Comparison of ENCODE assay signal across 13 cellular contexts in the genomic region with DNA sequence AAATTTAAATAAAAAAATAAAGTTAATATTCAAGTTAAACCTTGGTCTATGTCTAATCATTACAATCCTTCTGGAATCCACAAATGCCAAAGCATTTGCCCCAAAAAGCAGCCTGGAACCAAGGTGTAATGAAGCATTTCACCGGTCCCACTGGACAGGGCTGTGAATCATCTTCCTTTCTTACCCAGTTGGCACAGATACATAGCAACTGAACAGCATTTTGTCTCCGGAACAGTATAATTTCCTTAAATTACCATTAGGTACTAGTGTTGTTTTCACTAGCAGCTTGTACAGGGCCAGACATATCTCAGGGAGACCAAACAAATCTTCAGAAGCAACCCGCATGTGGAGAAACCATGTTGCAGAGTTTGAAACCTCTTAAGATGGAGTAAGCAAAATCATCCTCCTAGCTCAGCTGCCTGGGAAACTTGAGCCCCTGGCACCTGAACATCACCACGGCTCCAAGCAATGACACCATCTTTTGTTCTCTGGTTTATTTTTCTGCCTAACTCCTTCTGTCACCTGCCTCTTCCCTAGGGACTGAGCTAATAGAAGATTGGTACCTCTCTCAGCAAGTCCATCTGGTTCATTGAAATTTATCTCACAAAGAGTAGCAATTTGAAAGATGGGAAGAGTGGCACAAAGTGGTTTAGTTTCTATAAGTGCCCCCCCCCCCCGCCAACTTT. TPM values are rescaled to one million over a fixed set of nuclear protein-coding genes. Genes with fewer than 3 reads are reported as not detected.
A peak's percentile ranks its signal among the peaks of the same experiment; 100 is the strongest.
DNase-seq lines count a peak whose midpoint lies in the region; ATAC-seq, FAIRE-seq and TF ChIP-seq lines count a peak whose summit lies in the region.
"Had no signal": no experiment of that assay in that cellular context is flagged by ENCODE, and none has a peak within 500 bp of the region (broad histone marks: within the 10 kb centered on the region; RNA-seq: fewer than 3 reads in every experiment).

No MANE protein-coding gene starts in this region.

- dilution Hi-C loops in mammary epithelial cell (cut with HindIII; ENCODE audit: low sequenced_read_pairs): no loop called here

- H4K20me1 ChIP-seq in SK-N-SH (ENCODE audit: insufficient read depth) (no peaks in the 10 kb centered on the region), mammary epithelial cell (ENCODE audit: insufficient read depth, low read length) (no peaks in the 10 kb centered on the region)

- H3K79me2 ChIP-seq in SK-N-SH (ENCODE audit: insufficient read depth) (no peaks in the 10 kb centered on the region), mammary epithelial cell (ENCODE audit: insufficient read depth, low read length) (no peaks in the 10 kb centered on the region)

- H3K4me1 ChIP-seq in HEK293 (ENCODE audit: control insufficient read depth, insufficient read depth, low read length) (no peaks in the 10 kb centered on the region), SK-N-SH (ENCODE audit: control insufficient read depth in 1 of 2, insufficient read depth in 2 of 2, low read depth in 1 of 2, low read length in 1 of 2) (peaks cover 0 to 21% of the 10 kb centered on the region in 2 experiments; a peak in 2 of 4 replicates), psoas muscle (no peaks in the 10 kb centered on the region), mammary epithelial cell (ENCODE audit: insufficient read depth, low read length) (no peaks in the 10 kb centered on the region)
- H3K4me1 ChIP-seq: ascending aorta had no signal

- FAIRE-seq in GM12892 (lab: Jason Lieb, UNC): no peak
- FAIRE-seq: islet of Langerhans had no signal

- TF ChIP-seq POLR2A in GM12892 (IDR thresholded peaks at IDR 0.05; ENCODE audit: low read depth, low read length): no peak

- in situ Hi-C loops in mammary epithelial cell (cut with MboI; ENCODE audit: low sequenced_read_pairs in 2 of 2): loop anchor here in 1 of 2 donors (25.0 kb wide), 1 partner anchor 262 kb away; a partner anchor contains a TSS

- peaks cover 18% of the 10 kb centered on the region for H3F3A ChIP-seq in SK-N-SH (replicated peaks; ENCODE audit: insufficient read depth)

- peak overlapping the region; percentile 42; the same call in 1 of the 2 replicates for H3K4me2 ChIP-seq in SK-N-SH
- H3K4me2 ChIP-seq in mammary epithelial cell (ENCODE audit: insufficient read depth, low read depth, low read length): no peak overlapping the region

- intact Hi-C loops in psoas muscle (cut with DNase I) (no loop called here), sciatic nerve (cut with DNase I) (no loop called here), mammary epithelial cell (cut with micrococcal nuclease) (no loop called here)

- CTCF ChIA-PET in HEK293 (lab: Yijun Ruan, JAX) (interaction anchor here (1.0 to 1.4 kb wide), 2 partner anchors 10 to 480 kb away, joined by 4 to 5 read pairs; no protein-coding TSS in a partner anchor), SK-N-SH (lab: Yijun Ruan, JAX) (interaction anchor here (1.0 to 1.7 kb wide), 4 partner anchors 9 to 127 kb away, joined by 3 to 6 read pairs (median 3); no protein-coding TSS in a partner anchor), mammary epithelial cell (lab: Charles Lee; ENCODE audit: low non-redundant PET) (interaction anchor here (0.6 to 0.7 kb wide), 2 partner anchors 9 to 332 kb away, joined by 3 read pairs; no protein-coding TSS in a partner anchor)

- TF ChIP-seq EP300 in SK-N-SH (IDR thresholded peaks at IDR 0.05; ENCODE audit: borderline replicate concordance in 1 of 2, low read depth in 1 of 2, low read length in 1 of 2): no peak

- POLR2A ChIA-PET in HEK293 (lab: Yijun Ruan, JAX) (no interaction called here), SK-N-SH (lab: Yijun Ruan, JAX) (no interaction called here)

- peak overlapping the region; percentile 19; the same call in 1 of the 2 replicates for H2AFZ ChIP-seq in SK-N-SH (ENCODE audit: low read depth)
- H2AFZ ChIP-seq in mammary epithelial cell (ENCODE audit: low read depth, low read length): no peak overlapping the region

- H3K4me3 ChIP-seq in HEK293 (ENCODE audit: low read depth, low read length) (no peak overlapping the region), SK-N-SH (ENCODE audit: low read depth in 2 of 2, low read length in 1 of 2) (no peak overlapping the region), psoas muscle (no peak overlapping the region), mammary epithelial cell (replicated peaks in 1 of 3; ENCODE audit: insufficient read depth in 1 of 3, low read depth in 2 of 3, low read length in 3 of 3) (no peak overlapping the region)
- H3K4me3 ChIP-seq: ascending aorta had no signal

- no TSS peak for BruUV-seq in mammary epithelial cell (replicated peaks; lab: Mats Ljungman, UMichigan)

- ATAC-seq in psoas muscle: peak in 3 of 4 donors; percentile 43 to 77 (median 62)
- no peak for ATAC-seq in sciatic nerve
- ATAC-seq: right cardiac atrium had no signal

- TF ChIP-seq CTCF in HEK293 (tag by site-specific recombination; IDR thresholded peaks at IDR 0.05): no peak
- TF ChIP-seq CTCF in SK-N-SH (IDR thresholded peaks at IDR 0.05): no peak
- no peak for TF ChIP-seq CTCF in psoas muscle (IDR thresholded peaks at IDR 0.05)
- TF ChIP-seq CTCF in mammary epithelial cell (conservative IDR thresholded peaks at IDR 0.05 in 1 of 2, IDR thresholded peaks at IDR 0.05 in 1 of 2; ENCODE audit: extremely low read depth in 1 of 2, insufficient read depth in 1 of 2, low read depth in 1 of 2, low read length in 2 of 2): no peak

- WGBS in SK-N-SH (ENCODE audit: low lambda C conversion rate): 71% methylated on average over 5 of the region's 5 CpGs
- WGBS in psoas muscle, 3 donors: 50 to 65% (median 54%) methylated on average over 5 of the region's 5 CpGs
- 93% methylated on average over 5 of the region's 5 CpGs for WGBS in mammary epithelial cell (ENCODE audit: low coverage, missing lambda C conversion rate)

- no peak overlapping the region for H3K9ac ChIP-seq in SK-N-SH
- H3K9ac ChIP-seq in mammary epithelial cell (ENCODE audit: insufficient read depth, low read length): no peak overlapping the region

- TF ChIP-seq RAD21 in SK-N-SH (IDR thresholded peaks at IDR 0.05; ENCODE audit: low read length): no peak

- H3K9me2 ChIP-seq in SK-N-SH: no peaks in the 10 kb centered on the region

- H3K9me3 ChIP-seq in HEK293 (ENCODE audit: control insufficient read depth, insufficient read depth, low read depth, low read length): no peaks in the 10 kb centered on the region
- H3K9me3 ChIP-seq in SK-N-SH: no peaks in the 10 kb centered on the region
- no peaks in the 10 kb centered on the region for H3K9me3 ChIP-seq in psoas muscle
- no peaks in the 10 kb centered on the region for H3K9me3 ChIP-seq in mammary epithelial cell (replicated peaks; ENCODE audit: insufficient read depth, low read length)
- H3K9me3 ChIP-seq: ascending aorta had no signal

- H3K27me3 ChIP-seq in SK-N-SH (ENCODE audit: insufficient read depth) (no peaks in the 10 kb centered on the region), psoas muscle (ENCODE audit: insufficient read depth in 3 of 3, low read length in 2 of 3) (peaks cover 0 to 4% (median 0%) of the 10 kb centered on the region in 3 donors), mammary epithelial cell (ENCODE audit: insufficient read depth, low read length) (peaks cover 2% of the 10 kb centered on the region)
- H3K27me3 ChIP-seq: ascending aorta had no signal

- no peaks in the 10 kb centered on the region for H3K36me3 ChIP-seq in HEK293 (ENCODE audit: control insufficient read depth in 2 of 2, insufficient read depth in 1 of 2, low read length in 2 of 2)
- H3K36me3 ChIP-seq in SK-N-SH (replicated peaks in 1 of 2; ENCODE audit: control insufficient read depth in 1 of 2, insufficient read depth in 2 of 2, low read length in 1 of 2): no peaks in the 10 kb centered on the region
- H3K36me3 ChIP-seq in psoas muscle (ENCODE audit: insufficient read depth in 1 of 2, low read depth in 1 of 2): no peaks in the 10 kb centered on the region
- H3K36me3 ChIP-seq in mammary epithelial cell (ENCODE audit: insufficient read depth, low read length): no peaks in the 10 kb centered on the region
- H3K36me3 ChIP-seq: ascending aorta had no signal

- DNase-seq in NCI-H2107 treated with DMSO at 0.1 percent for 48 hours (lab: John Stamatoyannopoulos, UW; ENCODE audit: unreplicated experiment): peak; percentile 100
- DNase-seq in SK-N-SH: no peak
- DNase-seq in psoas muscle: no peak
- no peak for DNase-seq in sciatic nerve (ENCODE audit: low spot score)
- DNase-seq in activated CD8-positive, alpha-beta memory T cell treated with anti-CD3 and anti-CD28 coated beads, Interleukin-2, amount 50 U/mL, for 4 hours: no peak
- DNase-seq in GM12892 (ENCODE audit: insufficient read length): no peak
- DNase-seq in mammary epithelial cell: no peak
- DNase-seq: activated CD4-positive, CD25-positive, alpha-beta regulatory T cell; KG1; right cardiac atrium had no signal

- no peak overlapping the region for H3K27ac ChIP-seq in HEK293 (ENCODE audit: extremely low read depth, low read depth, low read length)
- H3K27ac ChIP-seq in SK-N-SH (ENCODE audit: low read depth in 2 of 2, low read length in 1 of 2): peak overlapping the region in 1 of 2 experiments; percentile 33; a peak in 2 of 4 replicates
- no peak overlapping the region for H3K27ac ChIP-seq in psoas muscle
- H3K27ac ChIP-seq in mammary epithelial cell (ENCODE audit: insufficient read depth, low read depth, low read length): no peak overlapping the region
- H3K27ac ChIP-seq: ascending aorta had no signal

TF ChIP-seq in HEK293, 187 proteins besides CTCF, POLR2A, EP300 and RAD21:
- TF ChIP-seq SCRT2 (tag by site-specific recombination; IDR thresholded peaks at IDR 0.05): 0 out of 2 replicates have a peak, but pooled peaks have one; percentile 20
- TF ChIP-seq MEIS1 (CRISPR knock-in tag; IDR thresholded peaks at IDR 0.05; ENCODE audit: borderline replicate concordance): no peak

TF ChIP-seq in SK-N-SH, 30 proteins besides CTCF, POLR2A, EP300 and RAD21 (continues in another document):
- no peak for TF ChIP-seq TCF12 (IDR thresholded peaks at IDR 0.05)
- TF ChIP-seq NFIC (IDR thresholded peaks at IDR 0.05; ENCODE audit: borderline replicate concordance): no peak; the same call in 1 of the 2 replicates
- TF ChIP-seq GATA2 (CRISPR knock-in tag; IDR thresholded peaks at IDR 0.05): no peak
- TF ChIP-seq RXRA (IDR thresholded peaks at IDR 0.05; ENCODE audit: borderline replicate concordance, low read depth): no peak
- no peak for TF ChIP-seq MXI1 (IDR thresholded peaks at IDR 0.05; ENCODE audit: low read depth, low read length)
- TF ChIP-seq, protein P1, sequence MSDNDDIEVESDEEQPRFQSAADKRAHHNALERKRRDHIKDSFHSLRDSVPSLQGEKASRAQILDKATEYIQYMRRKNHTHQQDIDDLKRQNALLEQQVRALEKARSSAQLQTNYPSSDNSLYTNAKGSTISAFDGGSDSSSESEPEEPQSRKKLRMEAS (IDR thresholded peaks at IDR 0.05; ENCODE audit: low read depth): no peak
- no peak for TF ChIP-seq SMC3 (IDR thresholded peaks at IDR 0.05; ENCODE audit: low read depth, low read length)

RNA-seq across cellular contexts. Expression of a gene that starts 17.9 kb away (rescaled TPM):
- polyA plus RNA-seq in SK-N-SH (2012; rRNA removed) (7.4 and 11.2 TPM in 2 replicates), psoas muscle (1 to 10 TPM; 3.6 to 9.8 (median 3.6) TPM), mammary epithelial cell (3.2 TPM)
- 4.4 and 4.6 TPM in 2 replicates for polyA plus RNA-seq in SK-N-SH (2012; cell fraction: cytosol; rRNA removed)
- polyA plus RNA-seq in SK-N-SH (2012; cell fraction: nucleus; rRNA removed): 18.5 and 41.5 TPM in 2 replicates
- total RNA-seq in psoas muscle (1 to 10 TPM; 1.7 to 3.5 (median 2.8) TPM), sciatic nerve (18.3 TPM), mammary epithelial cell (10 to 100 TPM; 10.0 to 10.4 TPM)
- polyA plus RNA-seq in GM12892 (2012; ENCODE audit: missing spikeins): 18.3 TPM
- polyA minus RNA-seq in mammary epithelial cell: 10.6 TPM
